8 cellular contexts compared by ENCODE assay signal in the genomic region with DNA sequence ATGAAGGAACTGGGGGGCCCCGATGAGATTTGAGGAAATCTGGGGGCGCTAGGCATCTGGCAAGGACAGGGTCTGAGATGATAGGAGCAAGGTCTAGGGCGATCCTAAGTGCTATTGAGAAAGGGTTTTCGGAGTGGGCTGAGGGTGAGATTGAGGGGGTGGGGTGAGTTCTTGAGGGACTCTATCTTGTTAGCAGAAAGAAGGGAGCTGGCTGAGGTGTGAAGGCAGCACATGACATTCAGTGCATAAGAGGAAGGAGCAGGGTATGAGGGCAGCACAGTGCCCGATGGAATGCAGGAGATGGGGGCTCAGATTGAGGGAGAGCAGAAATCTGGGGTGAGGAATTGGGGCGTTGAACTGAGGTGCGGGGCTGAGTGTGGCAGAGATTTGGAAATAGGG. TPM values are rescaled to one million over a fixed set of nuclear protein-coding genes. Genes with fewer than 3 reads are reported as not detected.
DNase-seq lines count a peak whose midpoint lies in the region; TF ChIP-seq lines count a peak whose summit lies in the region.

No MANE protein-coding gene starts in this region.

- H3K4me3 ChIP-seq in WI38 (ENCODE audit: low read depth, low read length) (peak overlapping the region; percentile 86), fibroblast of villous mesenchyme (ENCODE audit: low read depth, low read length) (peak overlapping the region; percentile 88), ovary (peak overlapping the region; percentile 74)

- peaks cover 14% of the 10 kb centered on the region for H3K4me1 ChIP-seq in ovary (ENCODE audit: insufficient read depth)

- TF ChIP-seq EP300 in ovary (IDR thresholded peaks at IDR 0.05): no peak

- TF ChIP-seq POLR2A in ovary (IDR thresholded peaks at IDR 0.05): no peak

- no peaks in the 10 kb centered on the region for H3K36me3 ChIP-seq in ovary

- peak overlapping the region in 1 of 2 donors; percentile 33 for H3K27ac ChIP-seq in ovary

- no peaks in the 10 kb centered on the region for H3K9me3 ChIP-seq in ovary

- intact Hi-C loops in ovary (cut with DNase I): no loop called here

- H3K27me3 ChIP-seq in ovary: no peaks in the 10 kb centered on the region

- TF ChIP-seq CTCF in WI38 (IDR thresholded peaks at IDR 0.05; ENCODE audit: low read depth, low read length) (no peak), fibroblast of villous mesenchyme (IDR thresholded peaks at IDR 0.05; ENCODE audit: insufficient read depth, low read depth, low read length) (no peak), ovary (IDR thresholded peaks at IDR 0.05) (no peak)

- WGBS in ovary, 3 donors: 6 to 13% (median 9%) methylated on average over 7 of the region's 7 CpGs

- DNase-seq in stimulated activated CD4-positive, alpha-beta T cell treated with anti-CD3 and anti-CD28 coated beads, Interleukin-15, amount 100 ng/mL, for 24 hours: peak; percentile 6
- DNase-seq in stimulated activated CD4-positive, alpha-beta T cell treated with anti-CD3 and anti-CD28 coated beads, Interleukin-4, amount 100 ng/mL, for 1 hour: no peak
- DNase-seq in fibroblast of villous mesenchyme (ENCODE audit: low read depth) (no peak), ovary (no peak), NK-92 (lab: John Stamatoyannopoulos, UW; ENCODE audit: unreplicated experiment) (no peak), NCI-H1048 (lab: John Stamatoyannopoulos, UW) (no peak), islet precursor cell (no peak)

RNA-seq across cellular contexts. Expression of gene TRIM32, which starts 0.7 kb away (rescaled TPM):
- 29.6 and 41.5 TPM in 2 replicates for total RNA-seq in fibroblast of villous mesenchyme
- total RNA-seq in ovary: 10 to 100 TPM; 10.5 to 29.2 (median 22.1) TPM
- polyA plus RNA-seq in ovary: 10 to 100 TPM in 1 of 2 donors, 1 to 10 TPM in 1; 7.0 to 18.6 TPM
